Comparison of ENCODE assay signal across 1 cellular context in the genomic region with DNA sequence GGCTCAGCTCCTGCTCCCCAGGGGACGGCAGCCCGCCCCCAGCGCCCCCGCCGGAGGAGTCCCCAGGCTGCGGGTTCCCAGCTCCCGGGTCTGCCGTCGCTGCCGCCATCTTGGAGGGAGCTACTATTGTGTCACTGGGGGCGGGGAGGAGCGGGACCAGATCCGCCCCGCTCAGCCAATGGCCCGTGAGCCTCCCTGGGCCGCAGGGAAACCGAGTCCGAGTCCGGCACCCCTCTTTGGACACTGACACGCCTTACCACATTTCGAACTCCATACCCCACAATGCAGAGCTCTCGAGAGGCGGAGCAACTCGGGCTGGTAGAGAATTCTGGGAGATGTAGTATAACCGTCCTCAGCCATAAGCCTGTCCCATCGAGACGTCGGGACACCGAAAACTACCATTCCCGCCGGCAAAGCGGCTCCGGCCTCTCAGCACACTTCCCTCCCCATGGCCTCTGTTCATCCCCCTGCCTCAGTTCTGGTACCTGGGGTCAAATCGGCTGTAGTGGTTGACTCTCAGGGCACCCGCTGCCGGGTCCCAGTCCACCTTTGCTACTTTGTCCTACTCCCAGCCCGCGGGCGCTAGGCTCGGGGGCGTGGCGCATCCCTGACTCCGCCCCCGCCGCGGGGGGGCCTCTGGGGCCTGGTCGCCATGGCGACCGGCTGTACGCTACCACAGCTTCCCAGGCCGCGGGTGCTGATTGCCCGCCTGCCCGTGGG.
TF ChIP-seq lines count a peak whose summit lies in the region.

A gene (minus strand): TSS at position 133 of the 720 bp plus-strand sequence. CDS start 24 bp downstream, at position 109.
A gene with protein sequence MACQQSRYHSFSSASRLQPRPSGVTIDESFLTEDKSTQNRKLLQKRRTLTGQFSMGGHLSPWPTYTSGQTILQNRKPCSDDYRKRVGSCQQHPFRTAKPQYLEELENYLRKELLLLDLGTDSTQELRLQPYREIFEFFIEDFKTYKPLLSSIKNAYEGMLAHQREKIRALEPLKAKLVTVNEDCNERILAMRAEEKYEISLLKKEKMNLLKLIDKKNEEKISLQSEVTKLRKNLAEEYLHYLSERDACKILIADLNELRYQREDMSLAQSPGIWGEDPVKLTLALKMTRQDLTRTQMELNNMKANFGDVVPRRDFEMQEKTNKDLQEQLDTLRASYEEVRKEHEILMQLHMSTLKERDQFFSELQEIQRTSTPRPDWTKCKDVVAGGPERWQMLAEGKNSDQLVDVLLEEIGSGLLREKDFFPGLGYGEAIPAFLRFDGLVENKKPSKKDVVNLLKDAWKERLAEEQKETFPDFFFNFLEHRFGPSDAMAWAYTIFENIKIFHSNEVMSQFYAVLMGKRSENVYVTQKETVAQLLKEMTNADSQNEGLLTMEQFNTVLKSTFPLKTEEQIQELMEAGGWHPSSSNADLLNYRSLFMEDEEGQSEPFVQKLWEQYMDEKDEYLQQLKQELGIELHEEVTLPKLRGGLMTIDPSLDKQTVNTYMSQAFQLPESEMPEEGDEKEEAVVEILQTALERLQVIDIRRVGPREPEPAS (plus strand): TSS at position 462 of the 720 bp plus-strand sequence. CDS start 261 bp downstream, outside the sequence.

TF ChIP-seq in HepG2, 621 proteins besides CTCF, POLR2A, EP300 and RAD21 (continued from another document and continues in another):
- no peak for TF ChIP-seq ZNF253 (CRISPR knock-in tag; IDR thresholded peaks at IDR 0.05; ENCODE audit: borderline replicate concordance)
- TF ChIP-seq RORA (CRISPR knock-in tag; IDR thresholded peaks at IDR 0.05), result no peak
- no peak for TF ChIP-seq THYN1 (CRISPR knock-in tag; IDR thresholded peaks at IDR 0.05; ENCODE audit: borderline replicate concordance, low read depth)
- no peak for TF ChIP-seq NCOA2 (CRISPR knock-in tag; IDR thresholded peaks at IDR 0.05)
- no peak for TF ChIP-seq ZBTB42 (CRISPR knock-in tag; IDR thresholded peaks at IDR 0.05)
- TF ChIP-seq SAP130 (CRISPR knock-in tag; IDR thresholded peaks at IDR 0.05; ENCODE audit: low read depth), result peak; percentile 98; the same call in 1 of the 2 replicates
- no peak for TF ChIP-seq NR3C1 (CRISPR knock-in tag; IDR thresholded peaks at IDR 0.05)
- TF ChIP-seq, protein P1, sequence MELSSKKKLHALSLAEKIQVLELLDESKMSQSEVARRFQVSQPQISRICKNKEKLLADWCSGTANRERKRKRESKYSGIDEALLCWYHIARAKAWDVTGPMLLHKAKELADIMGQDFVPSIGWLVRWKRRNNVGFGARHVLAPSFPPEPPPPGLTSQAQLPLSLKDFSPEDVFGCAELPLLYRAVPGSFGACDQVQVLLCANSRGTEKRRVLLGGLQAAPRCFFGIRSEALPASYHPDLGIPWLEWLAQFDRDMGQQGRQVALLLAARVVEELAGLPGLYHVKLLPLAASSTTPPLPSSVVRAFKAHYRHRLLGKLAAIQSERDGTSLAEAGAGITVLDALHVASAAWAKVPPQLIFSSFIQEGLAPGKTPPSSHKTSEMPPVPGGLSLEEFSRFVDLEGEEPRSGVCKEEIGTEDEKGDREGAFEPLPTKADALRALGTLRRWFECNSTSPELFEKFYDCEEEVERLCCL (CRISPR knock-in tag; IDR thresholded peaks at IDR 0.05; ENCODE audit: borderline replicate concordance), result no peak; the same call in 1 of the 2 replicates
- peak; percentile 66; the same call in 1 of the 2 replicates for TF ChIP-seq GPN1 (CRISPR knock-in tag; IDR thresholded peaks at IDR 0.05; ENCODE audit: borderline replicate concordance)
- peak; percentile 85; the same call in 1 of the 2 replicates for TF ChIP-seq ZNF616 (CRISPR knock-in tag; IDR thresholded peaks at IDR 0.05; ENCODE audit: low read depth)
- TF ChIP-seq, protein P2, sequence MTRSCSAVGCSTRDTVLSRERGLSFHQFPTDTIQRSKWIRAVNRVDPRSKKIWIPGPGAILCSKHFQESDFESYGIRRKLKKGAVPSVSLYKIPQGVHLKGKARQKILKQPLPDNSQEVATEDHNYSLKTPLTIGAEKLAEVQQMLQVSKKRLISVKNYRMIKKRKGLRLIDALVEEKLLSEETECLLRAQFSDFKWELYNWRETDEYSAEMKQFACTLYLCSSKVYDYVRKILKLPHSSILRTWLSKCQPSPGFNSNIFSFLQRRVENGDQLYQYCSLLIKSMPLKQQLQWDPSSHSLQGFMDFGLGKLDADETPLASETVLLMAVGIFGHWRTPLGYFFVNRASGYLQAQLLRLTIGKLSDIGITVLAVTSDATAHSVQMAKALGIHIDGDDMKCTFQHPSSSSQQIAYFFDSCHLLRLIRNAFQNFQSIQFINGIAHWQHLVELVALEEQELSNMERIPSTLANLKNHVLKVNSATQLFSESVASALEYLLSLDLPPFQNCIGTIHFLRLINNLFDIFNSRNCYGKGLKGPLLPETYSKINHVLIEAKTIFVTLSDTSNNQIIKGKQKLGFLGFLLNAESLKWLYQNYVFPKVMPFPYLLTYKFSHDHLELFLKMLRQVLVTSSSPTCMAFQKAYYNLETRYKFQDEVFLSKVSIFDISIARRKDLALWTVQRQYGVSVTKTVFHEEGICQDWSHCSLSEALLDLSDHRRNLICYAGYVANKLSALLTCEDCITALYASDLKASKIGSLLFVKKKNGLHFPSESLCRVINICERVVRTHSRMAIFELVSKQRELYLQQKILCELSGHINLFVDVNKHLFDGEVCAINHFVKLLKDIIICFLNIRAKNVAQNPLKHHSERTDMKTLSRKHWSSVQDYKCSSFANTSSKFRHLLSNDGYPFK (CRISPR knock-in tag; IDR thresholded peaks at IDR 0.05; ENCODE audit: borderline replicate concordance), result peak; percentile 78; the same call in 1 of the 2 replicates
- TF ChIP-seq ZNF33A (CRISPR knock-in tag; IDR thresholded peaks at IDR 0.05; ENCODE audit: borderline replicate concordance), result no peak
- TF ChIP-seq XRCC5 (optimal IDR thresholded peaks at IDR 0.05; ENCODE audit: low read length), result peak; percentile 29
- TF ChIP-seq HOXA7 (CRISPR knock-in tag; IDR thresholded peaks at IDR 0.05), result no peak
- peak; percentile 9; the same call in 1 of the 2 replicates for TF ChIP-seq ZNF225 (CRISPR knock-in tag; IDR thresholded peaks at IDR 0.05)
- TF ChIP-seq SMAD3 (CRISPR knock-in tag; IDR thresholded peaks at IDR 0.05), result peak; percentile 55; the same call in 1 of the 2 replicates
- peak; percentile 95 for TF ChIP-seq ASH2L (IDR thresholded peaks at IDR 0.05; ENCODE audit: insufficient read length, low read depth, low read length)
- peak; percentile 31; the same call in 1 of the 2 replicates for TF ChIP-seq ZNF264 (CRISPR knock-in tag; IDR thresholded peaks at IDR 0.05)
- peak; percentile 91 for TF ChIP-seq RBM22 (optimal IDR thresholded peaks at IDR 0.05; ENCODE audit: low read length)
- TF ChIP-seq HHEX (CRISPR knock-in tag; IDR thresholded peaks at IDR 0.05), result no peak
- TF ChIP-seq AGO2 (optimal IDR thresholded peaks at IDR 0.05; ENCODE audit: low read depth, low read length), result no peak
- TF ChIP-seq ZFX (CRISPR knock-in tag; IDR thresholded peaks at IDR 0.05; ENCODE audit: low read depth), result peak; percentile 89; the same call in 1 of the 2 replicates
- TF ChIP-seq SIN3B (IDR thresholded peaks at IDR 0.05; ENCODE audit: low read length), result peak; percentile 54; the same call in 1 of the 2 replicates
- no peak for TF ChIP-seq ZNF20 (CRISPR knock-in tag; IDR thresholded peaks at IDR 0.05)
- no peak for TF ChIP-seq FLYWCH1 (CRISPR knock-in tag; IDR thresholded peaks at IDR 0.05)
- TF ChIP-seq, protein P3, sequence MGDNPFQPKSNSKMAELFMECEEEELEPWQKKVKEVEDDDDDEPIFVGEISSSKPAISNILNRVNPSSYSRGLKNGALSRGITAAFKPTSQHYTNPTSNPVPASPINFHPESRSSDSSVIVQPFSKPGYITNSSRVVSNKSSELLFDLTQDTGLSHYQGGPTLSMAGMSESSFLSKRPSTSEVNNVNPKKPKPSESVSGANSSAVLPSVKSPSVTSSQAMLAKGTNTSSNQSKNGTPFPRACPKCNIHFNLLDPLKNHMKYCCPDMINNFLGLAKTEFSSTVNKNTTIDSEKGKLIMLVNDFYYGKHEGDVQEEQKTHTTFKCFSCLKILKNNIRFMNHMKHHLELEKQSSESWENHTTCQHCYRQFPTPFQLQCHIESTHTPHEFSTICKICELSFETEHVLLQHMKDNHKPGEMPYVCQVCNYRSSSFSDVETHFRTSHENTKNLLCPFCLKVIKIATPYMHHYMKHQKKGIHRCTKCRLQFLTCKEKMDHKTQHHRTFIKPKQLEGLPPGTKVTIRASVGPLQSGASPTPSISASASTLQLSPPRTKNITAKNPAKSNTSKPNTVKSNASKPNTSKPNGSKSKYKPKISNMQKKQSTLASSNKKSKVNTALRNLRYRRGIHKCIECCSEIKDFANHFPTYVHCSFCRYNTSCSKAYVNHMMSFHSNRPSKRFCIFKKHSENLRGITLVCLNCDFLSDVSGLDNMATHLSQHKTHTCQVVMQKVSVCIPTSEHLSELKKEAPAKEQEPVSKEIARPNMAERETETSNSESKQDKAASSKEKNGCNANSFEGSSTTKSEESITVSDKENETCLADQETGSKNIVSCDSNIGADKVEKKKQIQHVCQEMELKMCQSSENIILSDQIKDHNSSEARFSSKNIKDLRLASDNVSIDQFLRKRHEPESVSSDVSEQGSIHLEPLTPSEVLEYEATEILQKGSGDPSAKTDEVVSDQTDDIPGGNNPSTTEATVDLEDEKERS (CRISPR knock-in tag; IDR thresholded peaks at IDR 0.05), result 0 out of 2 replicates have a peak, but pooled peaks have one; percentile 51
- TF ChIP-seq ZNF30 (CRISPR knock-in tag; IDR thresholded peaks at IDR 0.05), result 0 out of 2 replicates have a peak, but pooled peaks have one; percentile 16
- TF ChIP-seq AKAP8 (CRISPR knock-in tag; IDR thresholded peaks at IDR 0.05), result no peak
- TF ChIP-seq KAT7 (CRISPR knock-in tag; IDR thresholded peaks at IDR 0.05; ENCODE audit: borderline replicate concordance), result peak; percentile 88; the same call in 1 of the 2 replicates
- TF ChIP-seq, protein P4, sequence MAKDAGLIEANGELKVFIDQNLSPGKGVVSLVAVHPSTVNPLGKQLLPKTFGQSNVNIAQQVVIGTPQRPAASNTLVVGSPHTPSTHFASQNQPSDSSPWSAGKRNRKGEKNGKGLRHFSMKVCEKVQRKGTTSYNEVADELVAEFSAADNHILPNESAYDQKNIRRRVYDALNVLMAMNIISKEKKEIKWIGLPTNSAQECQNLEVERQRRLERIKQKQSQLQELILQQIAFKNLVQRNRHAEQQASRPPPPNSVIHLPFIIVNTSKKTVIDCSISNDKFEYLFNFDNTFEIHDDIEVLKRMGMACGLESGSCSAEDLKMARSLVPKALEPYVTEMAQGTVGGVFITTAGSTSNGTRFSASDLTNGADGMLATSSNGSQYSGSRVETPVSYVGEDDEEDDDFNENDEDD (CRISPR knock-in tag; IDR thresholded peaks at IDR 0.05; ENCODE audit: borderline replicate concordance), result 0 out of 2 replicates have a peak, but pooled peaks have one; percentile 19
- peak; percentile 93; the same call in 1 of the 2 replicates for TF ChIP-seq GLI4 (CRISPR knock-in tag; IDR thresholded peaks at IDR 0.05; ENCODE audit: borderline replicate concordance)
- peak; percentile 71; the same call in 1 of the 2 replicates for TF ChIP-seq KDM3A (CRISPR knock-in tag; IDR thresholded peaks at IDR 0.05; ENCODE audit: low read depth)
- no peak for TF ChIP-seq TOPORS (CRISPR knock-in tag; IDR thresholded peaks at IDR 0.05)
- TF ChIP-seq HNRNPH1 (optimal IDR thresholded peaks at IDR 0.05; ENCODE audit: low read depth, low read length), result no peak
- TF ChIP-seq ZNF569 (CRISPR knock-in tag; IDR thresholded peaks at IDR 0.05; ENCODE audit: borderline replicate concordance), result no peak
- peak; percentile 98 for TF ChIP-seq U2AF2 (IDR thresholded peaks at IDR 0.05; ENCODE audit: low read depth, low read length)
- TF ChIP-seq, protein P5, sequence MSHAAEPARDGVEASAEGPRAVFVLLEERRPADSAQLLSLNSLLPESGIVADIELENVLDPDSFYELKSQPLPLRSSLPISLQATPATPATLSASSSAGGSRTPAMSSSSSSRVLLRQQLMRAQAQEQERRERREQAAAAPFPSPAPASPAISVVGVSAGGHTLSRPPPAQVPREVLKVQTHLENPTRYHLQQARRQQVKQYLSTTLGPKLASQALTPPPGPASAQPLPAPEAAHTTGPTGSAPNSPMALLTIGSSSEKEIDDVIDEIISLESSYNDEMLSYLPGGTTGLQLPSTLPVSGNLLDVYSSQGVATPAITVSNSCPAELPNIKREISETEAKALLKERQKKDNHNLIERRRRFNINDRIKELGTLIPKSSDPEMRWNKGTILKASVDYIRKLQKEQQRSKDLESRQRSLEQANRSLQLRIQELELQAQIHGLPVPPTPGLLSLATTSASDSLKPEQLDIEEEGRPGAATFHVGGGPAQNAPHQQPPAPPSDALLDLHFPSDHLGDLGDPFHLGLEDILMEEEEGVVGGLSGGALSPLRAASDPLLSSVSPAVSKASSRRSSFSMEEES (CRISPR knock-in tag; IDR thresholded peaks at IDR 0.05), result peak; percentile 46; the same call in 1 of the 2 replicates
- TF ChIP-seq, protein P6, sequence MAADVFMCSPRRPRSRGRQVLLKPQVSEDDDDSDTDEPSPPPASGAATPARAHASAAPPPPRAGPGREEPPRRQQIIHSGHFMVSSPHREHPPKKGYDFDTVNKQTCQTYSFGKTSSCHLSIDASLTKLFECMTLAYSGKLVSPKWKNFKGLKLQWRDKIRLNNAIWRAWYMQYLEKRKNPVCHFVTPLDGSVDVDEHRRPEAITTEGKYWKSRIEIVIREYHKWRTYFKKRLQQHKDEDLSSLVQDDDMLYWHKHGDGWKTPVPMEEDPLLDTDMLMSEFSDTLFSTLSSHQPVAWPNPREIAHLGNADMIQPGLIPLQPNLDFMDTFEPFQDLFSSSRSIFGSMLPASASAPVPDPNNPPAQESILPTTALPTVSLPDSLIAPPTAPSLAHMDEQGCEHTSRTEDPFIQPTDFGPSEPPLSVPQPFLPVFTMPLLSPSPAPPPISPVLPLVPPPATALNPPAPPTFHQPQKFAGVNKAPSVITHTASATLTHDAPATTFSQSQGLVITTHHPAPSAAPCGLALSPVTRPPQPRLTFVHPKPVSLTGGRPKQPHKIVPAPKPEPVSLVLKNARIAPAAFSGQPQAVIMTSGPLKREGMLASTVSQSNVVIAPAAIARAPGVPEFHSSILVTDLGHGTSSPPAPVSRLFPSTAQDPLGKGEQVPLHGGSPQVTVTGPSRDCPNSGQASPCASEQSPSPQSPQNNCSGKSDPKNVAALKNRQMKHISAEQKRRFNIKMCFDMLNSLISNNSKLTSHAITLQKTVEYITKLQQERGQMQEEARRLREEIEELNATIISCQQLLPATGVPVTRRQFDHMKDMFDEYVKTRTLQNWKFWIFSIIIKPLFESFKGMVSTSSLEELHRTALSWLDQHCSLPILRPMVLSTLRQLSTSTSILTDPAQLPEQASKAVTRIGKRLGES (CRISPR knock-in tag; IDR thresholded peaks at IDR 0.05; ENCODE audit: borderline replicate concordance), result no peak
- TF ChIP-seq, protein P7, sequence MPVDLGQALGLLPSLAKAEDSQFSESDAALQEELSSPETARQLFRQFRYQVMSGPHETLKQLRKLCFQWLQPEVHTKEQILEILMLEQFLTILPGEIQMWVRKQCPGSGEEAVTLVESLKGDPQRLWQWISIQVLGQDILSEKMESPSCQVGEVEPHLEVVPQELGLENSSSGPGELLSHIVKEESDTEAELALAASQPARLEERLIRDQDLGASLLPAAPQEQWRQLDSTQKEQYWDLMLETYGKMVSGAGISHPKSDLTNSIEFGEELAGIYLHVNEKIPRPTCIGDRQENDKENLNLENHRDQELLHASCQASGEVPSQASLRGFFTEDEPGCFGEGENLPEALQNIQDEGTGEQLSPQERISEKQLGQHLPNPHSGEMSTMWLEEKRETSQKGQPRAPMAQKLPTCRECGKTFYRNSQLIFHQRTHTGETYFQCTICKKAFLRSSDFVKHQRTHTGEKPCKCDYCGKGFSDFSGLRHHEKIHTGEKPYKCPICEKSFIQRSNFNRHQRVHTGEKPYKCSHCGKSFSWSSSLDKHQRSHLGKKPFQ (CRISPR knock-in tag; IDR thresholded peaks at IDR 0.05; ENCODE audit: insufficient replicate concordance), result peak; percentile 58
- TF ChIP-seq CBFB (CRISPR knock-in tag; IDR thresholded peaks at IDR 0.05), result peak; percentile 17; the same call in 1 of the 2 replicates
